ENCODE assay signal across 9 cellular contexts in genomic region chr2:230418341-230419016, GRCh38. TPM values are rescaled to one million over a fixed set of nuclear protein-coding genes. Genes with fewer than 3 reads are reported as not detected.
DNase-seq lines count a peak whose midpoint lies in the region; ATAC-seq lines count a peak whose summit lies in the region.
"Had no signal": no experiment of that assay in that cellular context is flagged by ENCODE, and none has a peak within 500 bp of the region (broad histone marks: within the 10 kb centered on the region; RNA-seq: fewer than 3 reads in every experiment).

No MANE protein-coding gene starts in this region.

- peak overlapping the region; percentile 88 for H3K27ac Mint-ChIP-seq in stimulated activated naive CD8-positive, alpha-beta T cell treated with anti-CD3 and anti-CD28 coated beads, Interleukin-15, Interleukin-2, amounts not matched to agents 100 ng/mL and 50 ng/mL, for 24 hours
- peak overlapping the region; percentile 88 for H3K27ac Mint-ChIP-seq in activated naive CD8-positive, alpha-beta T cell
- H3K27ac Mint-ChIP-seq in immature natural killer cell: peak overlapping the region; percentile 68 to 99 (median 94)

- intact Hi-C loops in aorta (cut with DNase I): no loop called here

- peaks cover 85% of the 10 kb centered on the region for H3K4me1 Mint-ChIP-seq in stimulated activated naive CD8-positive, alpha-beta T cell treated with anti-CD3 and anti-CD28 coated beads, Interleukin-15, Interleukin-2, amounts not matched to agents 100 ng/mL and 50 ng/mL, for 24 hours (ENCODE audit: low read depth)
- peaks cover 82% of the 10 kb centered on the region for H3K4me1 Mint-ChIP-seq in activated naive CD8-positive, alpha-beta T cell (ENCODE audit: low read depth)
- peaks cover 78 to 95% of the 10 kb centered on the region in 2 donors for H3K4me1 Mint-ChIP-seq in immature natural killer cell

- H3K4me3 ChIP-seq in aorta (ENCODE audit: low read length in 2 of 2): peak overlapping the region; percentile 9 to 41

- H3K4me3 Mint-ChIP-seq in stimulated activated naive CD8-positive, alpha-beta T cell treated with anti-CD3 and anti-CD28 coated beads, Interleukin-15, Interleukin-2, amounts not matched to agents 100 ng/mL and 50 ng/mL, for 24 hours: peak overlapping the region; percentile 96
- peak overlapping the region; percentile 92 for H3K4me3 Mint-ChIP-seq in activated naive CD8-positive, alpha-beta T cell
- peak overlapping the region; percentile 91 to 96 (median 91) for H3K4me3 Mint-ChIP-seq in immature natural killer cell

- H3K36me3 ChIP-seq in aorta (ENCODE audit: control insufficient read depth in 1 of 2, insufficient read depth in 2 of 2, low read length in 1 of 2): no peaks in the 10 kb centered on the region

- no peaks in the 10 kb centered on the region for H3K27me3 ChIP-seq in aorta (ENCODE audit: control insufficient read depth in 1 of 2, insufficient read depth in 2 of 2, low read length in 1 of 2)

- no peaks in the 10 kb centered on the region for H3K27me3 Mint-ChIP-seq in stimulated activated naive CD8-positive, alpha-beta T cell treated with anti-CD3 and anti-CD28 coated beads, Interleukin-15, Interleukin-2, amounts not matched to agents 100 ng/mL and 50 ng/mL, for 24 hours
- H3K27me3 Mint-ChIP-seq in activated naive CD8-positive, alpha-beta T cell: no peaks in the 10 kb centered on the region
- peaks cover 0 to 7% (median 0%) of the 10 kb centered on the region in 3 donors for H3K27me3 Mint-ChIP-seq in immature natural killer cell (ENCODE audit: low read depth in 3 of 3)

- no peaks in the 10 kb centered on the region for H3K9me3 Mint-ChIP-seq in stimulated activated naive CD8-positive, alpha-beta T cell treated with anti-CD3 and anti-CD28 coated beads, Interleukin-15, Interleukin-2, amounts not matched to agents 100 ng/mL and 50 ng/mL, for 24 hours
- no peaks in the 10 kb centered on the region for H3K9me3 Mint-ChIP-seq in activated naive CD8-positive, alpha-beta T cell (ENCODE audit: low read depth)
- H3K9me3 Mint-ChIP-seq in immature natural killer cell: no peaks in the 10 kb centered on the region

- H3K9me3 ChIP-seq in aorta (ENCODE audit: control insufficient read depth, low read length): no peaks in the 10 kb centered on the region

- no peak for DNase-seq in stimulated activated naive CD8-positive, alpha-beta T cell treated with anti-CD3 and anti-CD28 coated beads, Interleukin-15, Interleukin-2, amounts not matched to agents 100 U/mL and 50 U/mL, for 24 hours
- DNase-seq in immature natural killer cell: no peak
- no peak for DNase-seq in aorta
- no peak for DNase-seq in NCI-H510A treated with DMSO at 0.1 percent for 48 hours (lab: John Stamatoyannopoulos, UW)
- no peak for DNase-seq in effector CD8-positive, alpha-beta T cell (lab: John Stamatoyannopoulos, UW)
- DNase-seq: stimulated activated CD4-positive, alpha-beta T cell treated with anti-CD3 and anti-CD28 coated beads, Interleukin-2, amount 100 ng/mL, for 24 hours had no signal

- no peak for ATAC-seq in stimulated activated naive CD8-positive, alpha-beta T cell treated with anti-CD3 and anti-CD28 coated beads, Interleukin-15, Interleukin-2, amounts not matched to agents 100 U/mL and 50 U/mL, for 24 hours
- ATAC-seq in aorta (ENCODE audit: low FRiP score) (no peak), HG02571 (IDR thresholded peaks at IDR 0.05; ENCODE audit: unreplicated experiment) (no peak)

- peak overlapping the region in 1 of 2 donors; percentile 57 for H3K27ac ChIP-seq in aorta (ENCODE audit: low read depth in 1 of 2, low read length in 2 of 2)

- peaks cover 0 to 2% of the 10 kb centered on the region in 2 donors for H3K4me1 ChIP-seq in aorta (ENCODE audit: control insufficient read depth in 1 of 2, insufficient read depth in 2 of 2, low read length in 2 of 2)

- peaks cover 39% of the 10 kb centered on the region for H3K36me3 Mint-ChIP-seq in stimulated activated naive CD8-positive, alpha-beta T cell treated with anti-CD3 and anti-CD28 coated beads, Interleukin-15, Interleukin-2, amounts not matched to agents 100 ng/mL and 50 ng/mL, for 24 hours (ENCODE audit: low read depth)
- peaks cover 15% of the 10 kb centered on the region for H3K36me3 Mint-ChIP-seq in activated naive CD8-positive, alpha-beta T cell
- peaks cover 13 to 31% (median 19%) of the 10 kb centered on the region in 3 donors for H3K36me3 Mint-ChIP-seq in immature natural killer cell

- WGBS in aorta, 2 donors: 50 to 51% methylated on average over 9 of the region's 9 CpGs

RNA-seq across cellular contexts. Expression of gene SP100, which starts 2.5 kb away (rescaled TPM):
- polyA plus RNA-seq in immature natural killer cell (100 to 1,000 TPM in 1 of 3 donors, 10 to 100 TPM in 2; 85.8 to 221 (median 94.5) TPM), aorta (10 to 100 TPM; 58.7 to 70.8 TPM)
- total RNA-seq in aorta: 100 to 1,000 TPM; 122 to 171 TPM
